16 cellular contexts compared by ENCODE assay signal in the genomic region with DNA sequence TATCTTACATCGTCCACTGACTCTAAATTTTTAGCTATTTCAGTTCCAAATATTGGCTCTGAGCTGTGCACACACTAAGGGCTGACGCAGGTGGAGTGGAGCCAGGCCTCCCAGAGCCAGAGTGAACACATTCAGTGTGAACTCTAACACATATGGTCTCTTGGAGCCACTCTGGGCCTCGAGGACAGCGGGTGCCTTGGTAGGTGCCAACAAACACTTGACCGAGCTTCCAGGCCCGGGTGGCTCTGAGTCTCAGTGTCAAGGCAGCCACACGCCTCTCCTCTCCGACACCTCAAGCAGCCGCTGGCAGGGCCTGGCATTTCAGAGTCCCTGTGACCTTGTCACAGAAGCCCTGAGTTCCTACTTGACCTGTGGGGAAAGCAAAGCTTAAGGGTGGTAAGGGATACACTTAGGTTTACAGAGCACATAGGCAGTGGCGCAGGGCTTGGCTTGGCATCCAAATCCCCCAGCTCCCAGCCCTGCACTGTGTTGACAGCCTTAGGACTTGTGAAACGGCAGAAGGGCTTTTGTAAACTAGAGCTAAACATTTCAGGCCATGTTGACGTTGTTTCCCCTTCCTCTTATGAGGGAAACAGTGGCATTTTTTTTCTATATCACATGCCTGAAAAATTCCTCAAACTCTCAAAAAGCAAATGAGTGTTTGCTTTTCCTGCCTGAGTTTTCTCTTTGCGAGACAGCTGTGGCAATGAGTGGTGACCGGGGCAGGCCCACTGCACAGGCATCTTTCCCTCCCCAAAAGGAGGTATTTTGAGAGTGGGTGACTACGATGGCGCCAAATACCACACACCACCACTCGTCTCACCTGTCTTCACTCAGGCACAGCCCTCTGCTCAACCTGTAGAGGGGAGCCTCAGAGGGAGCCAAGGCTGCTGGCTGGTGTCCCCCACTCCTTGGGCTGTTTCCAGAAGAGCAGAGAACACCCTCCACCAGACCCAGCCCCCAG.
DNase-seq lines count a peak whose midpoint lies in the region; ATAC-seq, FAIRE-seq and TF ChIP-seq lines count a peak whose summit lies in the region.
"Had no signal": no experiment of that assay in that cellular context is flagged by ENCODE, and none has a peak within 500 bp of the region (broad histone marks: within the 10 kb centered on the region; RNA-seq: fewer than 3 reads in every experiment).

No MANE protein-coding gene starts in this region.

- H3K9ac ChIP-seq in liver (ENCODE audit: low read depth in 1 of 2, low read length in 2 of 2) (no peak overlapping the region), HepG2 (ENCODE audit: insufficient read depth, low read depth, low read length) (no peak overlapping the region)

- H3K27me3 ChIP-seq in liver (ENCODE audit: control insufficient read depth in 4 of 4, insufficient read depth in 4 of 4, low read length in 3 of 4) (no peaks in the 10 kb centered on the region), HepG2 (ENCODE audit: control insufficient read depth in 1 of 2, insufficient read depth in 2 of 2, low read length in 2 of 2) (no peaks in the 10 kb centered on the region), pancreas (no peaks in the 10 kb centered on the region)

- ATAC-seq in HepG2 (no peak; the same call in 2 of the 3 replicates), pancreas (peak; percentile 85 to 96 (median 92)), HG03460 (IDR thresholded peaks at IDR 0.05; ENCODE audit: unreplicated experiment) (no peak)
- ATAC-seq: activated CD4-positive, alpha-beta T cell treated with anti-CD3 and anti-CD28 coated beads for 36 hours had no signal

- FAIRE-seq in HepG2 (lab: Jason Lieb, UNC) (no peak), pancreas (lab: Jason Lieb, UNC) (no peak)
- FAIRE-seq: A204.1 had no signal

- TF ChIP-seq CTCF in liver (IDR thresholded peaks at IDR 0.05; ENCODE audit: low read depth, low read length, missing input control) (no peak), HepG2 (CRISPR knock-in tag; IDR thresholded peaks at IDR 0.05) (no peak), pancreas (IDR thresholded peaks at IDR 0.05) (no peak)

- intact Hi-C loops in HepG2 (cut with micrococcal nuclease; ENCODE audit: unreplicated experiment) (no loop called here), cardiac septum (cut with DNase I) (no loop called here), pancreas (cut with DNase I) (no loop called here)

- H3K27ac ChIP-seq in liver (ENCODE audit: low read depth in 1 of 2, low read length in 2 of 2) = peak overlapping the region; percentile 31 to 38
- no peak overlapping the region for H3K27ac ChIP-seq in HepG2 (ENCODE audit: extremely low read length, insufficient read depth, low read length)
- H3K27ac ChIP-seq in pancreas = peak overlapping the region; percentile 30 to 65 (median 55)

- TF ChIP-seq RAD21 in liver (IDR thresholded peaks at IDR 0.05) (no peak), HepG2 (CRISPR knock-in tag; IDR thresholded peaks at IDR 0.05) (no peak)

- 80% methylated on average over 17 of the region's 17 CpGs for WGBS in liver
- 33% methylated on average over 13 of the region's 17 CpGs for WGBS in HepG2 (ENCODE audit: low lambda C conversion rate)
- 57 to 62% methylated on average over 17 of the region's 17 CpGs for WGBS in pancreas, 2 donors

- no peaks in the 10 kb centered on the region for H3K9me3 ChIP-seq in liver (ENCODE audit: control insufficient read depth in 4 of 4, low read length in 3 of 4)
- no peaks in the 10 kb centered on the region for H3K9me3 ChIP-seq in HepG2 (ENCODE audit: low read length)
- no peaks in the 10 kb centered on the region for H3K9me3 ChIP-seq in pancreas

- no peak for DNase-seq in HepG2 (ENCODE audit: low spot score)
- DNase-seq in cardiac septum (ENCODE audit: low spot score) = peak; percentile 87
- peak; percentile 65 to 93 (median 81) for DNase-seq in pancreas
- no peak for DNase-seq in NCI-H524 (lab: John Stamatoyannopoulos, UW)
- no peak for DNase-seq in activated naive CD4-positive, alpha-beta T cell treated with anti-CD3 and anti-CD28 coated beads, Interleukin-2, amount 10 ng/mL, durations not matched to agents 7 days and 5 days
- DNase-seq in NCI-H128 (lab: John Stamatoyannopoulos, UW; ENCODE audit: unreplicated experiment) = no peak
- DNase-seq: activated CD4-positive, alpha-beta T cell treated with anti-CD3 and anti-CD28 coated beads for 36 hours; activated effector memory CD4-positive, alpha-beta T cell treated with anti-CD3 and anti-CD28 coated beads, Interleukin-2, amount 50 U/mL, for 16 hours; EL; glutamatergic neuron; KG1; SIG-M5 had no signal

- in situ Hi-C loops in HepG2 (cut with HindIII; ENCODE audit: extremely low pct_ligation_motif_present, low pct_unique_long_range_greater_than_20kb) = no loop called here

- no peak overlapping the region for H3K27ac Mint-ChIP-seq in activated naive CD4-positive, alpha-beta T cell treated with anti-CD3 and anti-CD28 coated beads, Interleukin-2, amount 10 ng/mL, durations not matched to agents 7 days and 5 days
- H3K27ac Mint-ChIP-seq: activated CD4-positive, alpha-beta T cell treated with anti-CD3 and anti-CD28 coated beads for 36 hours had no signal

- no peaks in the 10 kb centered on the region for H3K4me1 Mint-ChIP-seq in activated naive CD4-positive, alpha-beta T cell treated with anti-CD3 and anti-CD28 coated beads, Interleukin-2, amount 10 ng/mL, durations not matched to agents 7 days and 5 days

- H3K36me3 ChIP-seq in liver (ENCODE audit: control insufficient read depth in 4 of 4, insufficient read depth in 3 of 4, low read depth in 1 of 4, low read length in 3 of 4) (no peaks in the 10 kb centered on the region), HepG2 (replicated peaks in 1 of 2; ENCODE audit: control insufficient read depth in 1 of 2, insufficient read depth in 2 of 2, low read length in 2 of 2) (no peaks in the 10 kb centered on the region), pancreas (no peaks in the 10 kb centered on the region)

- H3K4me1 ChIP-seq in liver (ENCODE audit: control insufficient read depth in 4 of 4, insufficient read depth in 4 of 4, low read length in 3 of 4) = no peaks in the 10 kb centered on the region
- H3K4me1 ChIP-seq in HepG2 (ENCODE audit: insufficient read depth, low read length) = no peaks in the 10 kb centered on the region
- peaks cover 9 to 17% (median 11%) of the 10 kb centered on the region in 3 donors for H3K4me1 ChIP-seq in pancreas

- no peaks in the 10 kb centered on the region for H3K9me3 Mint-ChIP-seq in activated naive CD4-positive, alpha-beta T cell treated with anti-CD3 and anti-CD28 coated beads, Interleukin-2, amount 10 ng/mL, durations not matched to agents 7 days and 5 days

- no peak overlapping the region for H2AFZ ChIP-seq in HepG2 (ENCODE audit: low read length)

- H3K79me2 ChIP-seq in HepG2 (ENCODE audit: insufficient read depth, low read length) = no peaks in the 10 kb centered on the region

- H3K4me3 Mint-ChIP-seq in activated naive CD4-positive, alpha-beta T cell treated with anti-CD3 and anti-CD28 coated beads, Interleukin-2, amount 10 ng/mL, durations not matched to agents 7 days and 5 days = no peak overlapping the region
- H3K4me3 Mint-ChIP-seq: activated CD4-positive, alpha-beta T cell treated with anti-CD3 and anti-CD28 coated beads for 36 hours had no signal

- H4K20me1 ChIP-seq in HepG2 (ENCODE audit: insufficient read depth, low read length) = no peaks in the 10 kb centered on the region

- POLR2A ChIA-PET in HepG2 (lab: Yijun Ruan, JAX) = no interaction called here

- H3K4me2 ChIP-seq in HepG2 (ENCODE audit: low read depth, low read length) = no peak overlapping the region

- no peak overlapping the region for H3K4me3 ChIP-seq in liver (ENCODE audit: low read depth in 1 of 3, low read length in 3 of 3)
- no peak overlapping the region for H3K4me3 ChIP-seq in HepG2 (replicated peaks in 1 of 3; ENCODE audit: insufficient read depth in 1 of 3, low read depth in 2 of 3, low read length in 3 of 3)
- no peak overlapping the region for H3K4me3 ChIP-seq in pancreas
- H3K4me3 ChIP-seq: coronary artery had no signal

- TF ChIP-seq EP300 in HepG2 (IDR thresholded peaks at IDR 0.05; ENCODE audit: low read depth in 2 of 2, low read length in 2 of 2) = no peak
- no peak for TF ChIP-seq EP300 in HepG2 (CRISPR knock-in tag; IDR thresholded peaks at IDR 0.05; ENCODE audit: borderline replicate concordance)

- CTCF ChIA-PET in HepG2 (lab: Yijun Ruan, JAX; ENCODE audit: low intra/inter-chr PET ratio, low total read pairs) = no interaction called here
- CTCF ChIA-PET in activated naive CD4-positive, alpha-beta T cell treated with anti-CD3 and anti-CD28 coated beads, Interleukin-2, amount 10 ng/mL, durations not matched to agents 7 days and 5 days (lab: Charles Lee) = interaction anchor here (1.6 kb wide), 1 partner anchor 40 kb away, joined by 4 read pairs; no protein-coding TSS in a partner anchor

- peaks cover 9% of the 10 kb centered on the region for H3K27me3 Mint-ChIP-seq in activated naive CD4-positive, alpha-beta T cell treated with anti-CD3 and anti-CD28 coated beads, Interleukin-2, amount 10 ng/mL, durations not matched to agents 7 days and 5 days
- H3K27me3 Mint-ChIP-seq: activated CD4-positive, alpha-beta T cell treated with anti-CD3 and anti-CD28 coated beads for 36 hours had no signal

- H3K36me3 Mint-ChIP-seq in activated naive CD4-positive, alpha-beta T cell treated with anti-CD3 and anti-CD28 coated beads, Interleukin-2, amount 10 ng/mL, durations not matched to agents 7 days and 5 days = no peaks in the 10 kb centered on the region

- TF ChIP-seq POLR2A in HepG2 (IDR thresholded peaks at IDR 0.05; ENCODE audit: insufficient read depth in 1 of 2, low read depth in 2 of 2, low read length in 2 of 2) = no peak

- no TSS peak for BruUV-seq in HepG2 (replicated peaks; lab: Mats Ljungman, UMichigan)

TF ChIP-seq in liver, 16 proteins besides CTCF, POLR2A, EP300 and RAD21 (continues in another document):
- TF ChIP-seq TAF1 (conservative IDR thresholded peaks at IDR 0.05) (no peak), GABPA (IDR thresholded peaks at IDR 0.05 in 1 of 2, conservative IDR thresholded peaks at IDR 0.05 in 1 of 2) (no peak), EGR1 (IDR thresholded peaks at IDR 0.05; ENCODE audit: low read depth in 2 of 2) (no peak), JUND (IDR thresholded peaks at IDR 0.05) (no peak), SP1 (IDR thresholded peaks at IDR 0.05) (no peak)

TF ChIP-seq in HepG2, 621 proteins besides CTCF, POLR2A, EP300 and RAD21:
- no peak for TF ChIP-seq ZNF282 (IDR thresholded peaks at IDR 0.05; ENCODE audit: partially characterized antibody)
- no peak for TF ChIP-seq ASH2L (IDR thresholded peaks at IDR 0.05; ENCODE audit: insufficient read length, low read depth, low read length)
- no peak for TF ChIP-seq ZFY (CRISPR knock-in tag; IDR thresholded peaks at IDR 0.05)
- no peak for TF ChIP-seq MIER2 (CRISPR knock-in tag; IDR thresholded peaks at IDR 0.05)

Comparison
In these comparisons a context has a peak if more than half of its experiments do, and no peak if none do; other contexts are left out.
1. ATAC-seq: peak in pancreas (4 of 4); none in HepG2 (single experiment) and HG03460 (single experiment).
2. DNase-seq: peak in cardiac septum (single experiment) and pancreas (6 of 6); none in HepG2 (single experiment), NCI-H524 (0 of 2), activated naive CD4-positive, alpha-beta T cell treated with anti-CD3 and anti-CD28 coated beads, Interleukin-2, amount 10 ng/mL, durations not matched to agents 7 days and 5 days (single experiment) and NCI-H128 (single experiment).